Comparison of ENCODE assay signal across 8 cellular contexts in the genomic region with DNA sequence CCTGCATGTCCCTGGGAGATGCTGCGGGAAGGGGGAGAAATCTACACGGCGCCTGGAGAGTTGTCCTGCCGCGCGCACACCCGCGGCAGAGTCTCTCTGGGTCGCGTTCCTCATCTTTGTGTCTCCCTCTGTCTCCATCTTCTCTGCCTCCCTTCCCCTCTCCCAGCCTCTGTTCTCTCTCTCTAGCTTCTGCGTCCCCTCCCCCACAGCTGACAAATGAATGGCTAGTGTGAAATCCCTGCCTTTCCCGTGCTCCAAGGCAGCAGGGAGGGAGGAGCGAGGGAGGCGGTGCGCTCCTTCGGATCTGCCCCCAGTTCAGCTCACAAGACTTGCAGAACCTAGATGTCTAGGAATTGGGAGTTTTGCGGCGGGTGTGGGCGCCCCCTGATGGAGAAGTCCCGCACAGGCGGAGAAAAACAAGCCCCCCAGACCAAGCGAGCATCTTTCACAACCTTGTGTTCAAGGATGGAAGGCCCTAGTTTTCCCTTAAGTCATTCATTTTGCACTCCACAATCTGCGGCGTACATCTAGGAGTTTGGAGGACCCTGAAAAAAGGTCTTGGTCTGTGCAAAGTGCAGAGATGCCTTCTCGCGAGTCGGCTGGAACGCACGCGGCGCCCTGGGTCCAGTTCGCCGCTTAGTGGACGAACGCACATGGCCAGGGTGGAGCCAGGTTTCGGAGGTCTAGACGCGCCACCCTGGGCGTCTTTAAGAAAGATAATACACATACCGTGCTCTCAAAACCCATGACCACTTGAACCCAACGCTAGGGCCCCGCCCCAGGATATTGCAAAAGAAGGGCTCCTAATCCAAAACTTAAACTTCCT. TPM values are rescaled to one million over a fixed set of nuclear protein-coding genes. Genes with fewer than 3 reads are reported as not detected.
DNase-seq lines count a peak whose midpoint lies in the region; ATAC-seq and TF ChIP-seq lines count a peak whose summit lies in the region.

No MANE protein-coding gene starts in this region.

- intact Hi-C loops in activated CD4-positive, alpha-beta T cell treated with anti-CD3 and anti-CD28 coated beads for 36 hours (cut with DNase I, micrococcal nuclease) = loop anchor here (1.0 to 10.0 kb wide), 6 partner anchors 89 to 1121 kb away; a partner anchor contains a TSS
- intact Hi-C loops in lower lobe of right lung (cut with DNase I) = no loop called here

- H3K36me3 ChIP-seq in endocrine pancreas (ENCODE audit: control insufficient read depth, insufficient read depth, low read length) (no peaks in the 10 kb centered on the region), lower lobe of right lung (no peaks in the 10 kb centered on the region)

- peaks cover 58% of the 10 kb centered on the region for H3K27me3 Mint-ChIP-seq in activated CD4-positive, alpha-beta T cell treated with anti-CD3 and anti-CD28 coated beads for 36 hours

- H3K27ac Mint-ChIP-seq in activated CD4-positive, alpha-beta T cell treated with anti-CD3 and anti-CD28 coated beads for 36 hours = no peak overlapping the region

- H3K4me3 ChIP-seq in AG10803 (ENCODE audit: low read length) (peak overlapping the region; percentile 82), endocrine pancreas (ENCODE audit: control insufficient read depth, insufficient read depth, low read length) (peak overlapping the region; percentile 31), lower lobe of right lung (peak overlapping the region; percentile 54)

- peak overlapping the region; percentile 81 for H3K27ac ChIP-seq in lower lobe of right lung

- peaks cover 38% of the 10 kb centered on the region for H3K4me1 Mint-ChIP-seq in activated CD4-positive, alpha-beta T cell treated with anti-CD3 and anti-CD28 coated beads for 36 hours

- peak; percentile 77 for TF ChIP-seq CTCF in AG10803 (conservative IDR thresholded peaks at IDR 0.05; ENCODE audit: low read length)
- peak; percentile 78 for TF ChIP-seq CTCF in lower lobe of right lung (IDR thresholded peaks at IDR 0.05)

- ATAC-seq in GM18861 (IDR thresholded peaks at IDR 0.05; ENCODE audit: unreplicated experiment) (peak; percentile 49), HG03064 (IDR thresholded peaks at IDR 0.05; ENCODE audit: low read depth, unreplicated experiment) (peak; percentile 59), lower lobe of right lung (peak; percentile 82 to 91)
- ATAC-seq in activated CD4-positive, alpha-beta T cell treated with anti-CD3 and anti-CD28 coated beads for 36 hours = peak; percentile 69

- H3K4me3 Mint-ChIP-seq in activated CD4-positive, alpha-beta T cell treated with anti-CD3 and anti-CD28 coated beads for 36 hours = peak overlapping the region; percentile 75

- CTCF ChIA-PET in activated CD4-positive, alpha-beta T cell treated with anti-CD3 and anti-CD28 coated beads for 36 hours (lab: Charles Lee) = no interaction called here

- peak; percentile 99 for DNase-seq in AG10803 (ENCODE audit: low read depth)
- DNase-seq in NCI-H2227 (lab: John Stamatoyannopoulos, UW; ENCODE audit: unreplicated experiment) = peak; percentile 94
- DNase-seq in activated CD4-positive, alpha-beta T cell treated with anti-CD3 and anti-CD28 coated beads for 36 hours = peak; percentile 79
- peak; percentile 86 for DNase-seq in lower lobe of right lung
- peak; percentile 13 to 38 for DNase-seq in stimulated activated CD4-positive, alpha-beta T cell treated with anti-CD3 and anti-CD28 coated beads, Interleukin-4, amount 100 ng/mL, for 4 hours

- H3K9me3 Mint-ChIP-seq in activated CD4-positive, alpha-beta T cell treated with anti-CD3 and anti-CD28 coated beads for 36 hours (ENCODE audit: low read depth) = no peaks in the 10 kb centered on the region

- H3K9me3 ChIP-seq in endocrine pancreas (ENCODE audit: control insufficient read depth, low read length) = no peaks in the 10 kb centered on the region
- no peaks in the 10 kb centered on the region for H3K9me3 ChIP-seq in lower lobe of right lung

- POLR2A ChIA-PET in activated CD4-positive, alpha-beta T cell treated with anti-CD3 and anti-CD28 coated beads for 36 hours (lab: Charles Lee) = no interaction called here

- H3K27me3 ChIP-seq in endocrine pancreas (ENCODE audit: control insufficient read depth, insufficient read depth, low read length) = peaks cover 8% of the 10 kb centered on the region
- peaks cover 47% of the 10 kb centered on the region for H3K27me3 ChIP-seq in lower lobe of right lung (ENCODE audit: low read depth)

- H3K4me1 ChIP-seq in endocrine pancreas (ENCODE audit: control insufficient read depth, insufficient read depth, low read length) (no peaks in the 10 kb centered on the region), lower lobe of right lung (peaks cover 24% of the 10 kb centered on the region)

- H3K9ac ChIP-seq in endocrine pancreas (ENCODE audit: control insufficient read depth, insufficient read depth, low read length) = no peak overlapping the region

- H3K36me3 Mint-ChIP-seq in activated CD4-positive, alpha-beta T cell treated with anti-CD3 and anti-CD28 coated beads for 36 hours (ENCODE audit: low read depth) = no peaks in the 10 kb centered on the region

RNA-seq across cellular contexts. Expression of a gene that starts 2.0 kb away (rescaled TPM):
- not detected for total RNA-seq in activated CD4-positive, alpha-beta T cell treated with anti-CD3 and anti-CD28 coated beads for 36 hours
- 133 TPM for total RNA-seq in lower lobe of right lung

Comparison
In these comparisons a context has a peak if more than half of its experiments do, and no peak if none do; other contexts are left out.
1. Peak in every context shown above with its lines: DNase-seq, ATAC-seq, H3K4me3 ChIP-seq and H3K27ac ChIP-seq.
2. DNase-seq: peak in every context shown above with its lines; median percentile 99 in AG10803; 94 in NCI-H2227; 86 in lower lobe of right lung; 79 in activated CD4-positive, alpha-beta T cell treated with anti-CD3 and anti-CD28 coated beads for 36 hours; 26 in stimulated activated CD4-positive, alpha-beta T cell treated with anti-CD3 and anti-CD28 coated beads, Interleukin-4, amount 100 ng/mL, for 4 hours.
3. H3K4me3 ChIP-seq: peak in every context shown above with its lines; median percentile 82 in AG10803; 54 in lower lobe of right lung; 31 in endocrine pancreas.
4. RNA of a gene that starts 2.0 kb away (total RNA-seq): 133 TPM in lower lobe of right lung (single experiment); not detected in activated CD4-positive, alpha-beta T cell treated with anti-CD3 and anti-CD28 coated beads for 36 hours; every median in the first group is over 100 times any median in the second.